Comparison of ENCODE assay signal across 1 cellular context in genomic region chr15:72242775-72243370, GRCh38.
TF ChIP-seq lines count a peak whose summit lies in the region.

No MANE protein-coding gene starts in this region.

TF ChIP-seq in K562, 482 proteins besides CTCF, POLR2A, EP300 and RAD21:
- no peak for TF ChIP-seq FIP1L1 (IDR thresholded peaks at IDR 0.05; ENCODE audit: low read depth, low read length, poor library complexity, severe bottlenecking)
- no peak for TF ChIP-seq ZFPM2 (CRISPR knock-in tag; IDR thresholded peaks at IDR 0.05)
- TF ChIP-seq, protein P1, sequence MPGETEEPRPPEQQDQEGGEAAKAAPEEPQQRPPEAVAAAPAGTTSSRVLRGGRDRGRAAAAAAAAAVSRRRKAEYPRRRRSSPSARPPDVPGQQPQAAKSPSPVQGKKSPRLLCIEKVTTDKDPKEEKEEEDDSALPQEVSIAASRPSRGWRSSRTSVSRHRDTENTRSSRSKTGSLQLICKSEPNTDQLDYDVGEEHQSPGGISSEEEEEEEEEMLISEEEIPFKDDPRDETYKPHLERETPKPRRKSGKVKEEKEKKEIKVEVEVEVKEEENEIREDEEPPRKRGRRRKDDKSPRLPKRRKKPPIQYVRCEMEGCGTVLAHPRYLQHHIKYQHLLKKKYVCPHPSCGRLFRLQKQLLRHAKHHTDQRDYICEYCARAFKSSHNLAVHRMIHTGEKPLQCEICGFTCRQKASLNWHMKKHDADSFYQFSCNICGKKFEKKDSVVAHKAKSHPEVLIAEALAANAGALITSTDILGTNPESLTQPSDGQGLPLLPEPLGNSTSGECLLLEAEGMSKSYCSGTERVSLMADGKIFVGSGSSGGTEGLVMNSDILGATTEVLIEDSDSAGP (CRISPR knock-in tag; IDR thresholded peaks at IDR 0.05): no peak
- no peak for TF ChIP-seq HNRNPH1 (optimal IDR thresholded peaks at IDR 0.05; ENCODE audit: low read depth, low read length)
- TF ChIP-seq, protein P2, sequence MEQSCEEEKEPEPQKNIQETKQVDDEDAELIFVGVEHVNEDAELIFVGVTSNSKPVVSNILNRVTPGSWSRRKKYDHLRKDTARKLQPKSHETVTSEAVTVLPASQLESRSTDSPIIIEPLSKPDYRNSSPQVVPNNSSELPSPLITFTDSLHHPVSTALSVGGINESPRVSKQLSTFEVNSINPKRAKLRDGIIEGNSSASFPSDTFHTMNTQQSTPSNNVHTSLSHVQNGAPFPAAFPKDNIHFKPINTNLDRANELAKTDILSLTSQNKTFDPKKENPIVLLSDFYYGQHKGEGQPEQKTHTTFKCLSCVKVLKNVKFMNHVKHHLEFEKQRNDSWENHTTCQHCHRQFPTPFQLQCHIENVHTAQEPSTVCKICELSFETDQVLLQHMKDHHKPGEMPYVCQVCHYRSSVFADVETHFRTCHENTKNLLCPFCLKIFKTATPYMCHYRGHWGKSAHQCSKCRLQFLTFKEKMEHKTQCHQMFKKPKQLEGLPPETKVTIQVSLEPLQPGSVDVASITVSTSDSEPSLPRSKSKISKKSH (CRISPR knock-in tag; IDR thresholded peaks at IDR 0.05): no peak
- TF ChIP-seq TFE3 (CRISPR knock-in tag; IDR thresholded peaks at IDR 0.05): no peak
- TF ChIP-seq SMARCE1 (IDR thresholded peaks at IDR 0.05): no peak
- TF ChIP-seq FOXK1 (CRISPR knock-in tag; IDR thresholded peaks at IDR 0.05; ENCODE audit: borderline replicate concordance): no peak
- TF ChIP-seq ZBTB7A (IDR thresholded peaks at IDR 0.05; ENCODE audit: borderline replicate concordance, control insufficient read depth, low read depth, low read length): no peak
- TF ChIP-seq, protein P3, sequence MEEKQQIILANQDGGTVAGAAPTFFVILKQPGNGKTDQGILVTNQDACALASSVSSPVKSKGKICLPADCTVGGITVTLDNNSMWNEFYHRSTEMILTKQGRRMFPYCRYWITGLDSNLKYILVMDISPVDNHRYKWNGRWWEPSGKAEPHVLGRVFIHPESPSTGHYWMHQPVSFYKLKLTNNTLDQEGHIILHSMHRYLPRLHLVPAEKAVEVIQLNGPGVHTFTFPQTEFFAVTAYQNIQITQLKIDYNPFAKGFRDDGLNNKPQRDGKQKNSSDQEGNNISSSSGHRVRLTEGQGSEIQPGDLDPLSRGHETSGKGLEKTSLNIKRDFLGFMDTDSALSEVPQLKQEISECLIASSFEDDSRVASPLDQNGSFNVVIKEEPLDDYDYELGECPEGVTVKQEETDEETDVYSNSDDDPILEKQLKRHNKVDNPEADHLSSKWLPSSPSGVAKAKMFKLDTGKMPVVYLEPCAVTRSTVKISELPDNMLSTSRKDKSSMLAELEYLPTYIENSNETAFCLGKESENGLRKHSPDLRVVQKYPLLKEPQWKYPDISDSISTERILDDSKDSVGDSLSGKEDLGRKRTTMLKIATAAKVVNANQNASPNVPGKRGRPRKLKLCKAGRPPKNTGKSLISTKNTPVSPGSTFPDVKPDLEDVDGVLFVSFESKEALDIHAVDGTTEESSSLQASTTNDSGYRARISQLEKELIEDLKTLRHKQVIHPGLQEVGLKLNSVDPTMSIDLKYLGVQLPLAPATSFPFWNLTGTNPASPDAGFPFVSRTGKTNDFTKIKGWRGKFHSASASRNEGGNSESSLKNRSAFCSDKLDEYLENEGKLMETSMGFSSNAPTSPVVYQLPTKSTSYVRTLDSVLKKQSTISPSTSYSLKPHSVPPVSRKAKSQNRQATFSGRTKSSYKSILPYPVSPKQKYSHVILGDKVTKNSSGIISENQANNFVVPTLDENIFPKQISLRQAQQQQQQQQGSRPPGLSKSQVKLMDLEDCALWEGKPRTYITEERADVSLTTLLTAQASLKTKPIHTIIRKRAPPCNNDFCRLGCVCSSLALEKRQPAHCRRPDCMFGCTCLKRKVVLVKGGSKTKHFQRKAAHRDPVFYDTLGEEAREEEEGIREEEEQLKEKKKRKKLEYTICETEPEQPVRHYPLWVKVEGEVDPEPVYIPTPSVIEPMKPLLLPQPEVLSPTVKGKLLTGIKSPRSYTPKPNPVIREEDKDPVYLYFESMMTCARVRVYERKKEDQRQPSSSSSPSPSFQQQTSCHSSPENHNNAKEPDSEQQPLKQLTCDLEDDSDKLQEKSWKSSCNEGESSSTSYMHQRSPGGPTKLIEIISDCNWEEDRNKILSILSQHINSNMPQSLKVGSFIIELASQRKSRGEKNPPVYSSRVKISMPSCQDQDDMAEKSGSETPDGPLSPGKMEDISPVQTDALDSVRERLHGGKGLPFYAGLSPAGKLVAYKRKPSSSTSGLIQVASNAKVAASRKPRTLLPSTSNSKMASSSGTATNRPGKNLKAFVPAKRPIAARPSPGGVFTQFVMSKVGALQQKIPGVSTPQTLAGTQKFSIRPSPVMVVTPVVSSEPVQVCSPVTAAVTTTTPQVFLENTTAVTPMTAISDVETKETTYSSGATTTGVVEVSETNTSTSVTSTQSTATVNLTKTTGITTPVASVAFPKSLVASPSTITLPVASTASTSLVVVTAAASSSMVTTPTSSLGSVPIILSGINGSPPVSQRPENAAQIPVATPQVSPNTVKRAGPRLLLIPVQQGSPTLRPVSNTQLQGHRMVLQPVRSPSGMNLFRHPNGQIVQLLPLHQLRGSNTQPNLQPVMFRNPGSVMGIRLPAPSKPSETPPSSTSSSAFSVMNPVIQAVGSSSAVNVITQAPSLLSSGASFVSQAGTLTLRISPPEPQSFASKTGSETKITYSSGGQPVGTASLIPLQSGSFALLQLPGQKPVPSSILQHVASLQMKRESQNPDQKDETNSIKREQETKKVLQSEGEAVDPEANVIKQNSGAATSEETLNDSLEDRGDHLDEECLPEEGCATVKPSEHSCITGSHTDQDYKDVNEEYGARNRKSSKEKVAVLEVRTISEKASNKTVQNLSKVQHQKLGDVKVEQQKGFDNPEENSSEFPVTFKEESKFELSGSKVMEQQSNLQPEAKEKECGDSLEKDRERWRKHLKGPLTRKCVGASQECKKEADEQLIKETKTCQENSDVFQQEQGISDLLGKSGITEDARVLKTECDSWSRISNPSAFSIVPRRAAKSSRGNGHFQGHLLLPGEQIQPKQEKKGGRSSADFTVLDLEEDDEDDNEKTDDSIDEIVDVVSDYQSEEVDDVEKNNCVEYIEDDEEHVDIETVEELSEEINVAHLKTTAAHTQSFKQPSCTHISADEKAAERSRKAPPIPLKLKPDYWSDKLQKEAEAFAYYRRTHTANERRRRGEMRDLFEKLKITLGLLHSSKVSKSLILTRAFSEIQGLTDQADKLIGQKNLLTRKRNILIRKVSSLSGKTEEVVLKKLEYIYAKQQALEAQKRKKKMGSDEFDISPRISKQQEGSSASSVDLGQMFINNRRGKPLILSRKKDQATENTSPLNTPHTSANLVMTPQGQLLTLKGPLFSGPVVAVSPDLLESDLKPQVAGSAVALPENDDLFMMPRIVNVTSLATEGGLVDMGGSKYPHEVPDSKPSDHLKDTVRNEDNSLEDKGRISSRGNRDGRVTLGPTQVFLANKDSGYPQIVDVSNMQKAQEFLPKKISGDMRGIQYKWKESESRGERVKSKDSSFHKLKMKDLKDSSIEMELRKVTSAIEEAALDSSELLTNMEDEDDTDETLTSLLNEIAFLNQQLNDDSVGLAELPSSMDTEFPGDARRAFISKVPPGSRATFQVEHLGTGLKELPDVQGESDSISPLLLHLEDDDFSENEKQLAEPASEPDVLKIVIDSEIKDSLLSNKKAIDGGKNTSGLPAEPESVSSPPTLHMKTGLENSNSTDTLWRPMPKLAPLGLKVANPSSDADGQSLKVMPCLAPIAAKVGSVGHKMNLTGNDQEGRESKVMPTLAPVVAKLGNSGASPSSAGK (IDR thresholded peaks at IDR 0.05): no peak
- TF ChIP-seq ZNF316 (IDR thresholded peaks at IDR 0.05): no peak
- TF ChIP-seq LARP7 (IDR thresholded peaks at IDR 0.05): no peak
- no peak for TF ChIP-seq ZHX1 (conservative IDR thresholded peaks at IDR 0.05; ENCODE audit: low read length)
- TF ChIP-seq, protein P4, sequence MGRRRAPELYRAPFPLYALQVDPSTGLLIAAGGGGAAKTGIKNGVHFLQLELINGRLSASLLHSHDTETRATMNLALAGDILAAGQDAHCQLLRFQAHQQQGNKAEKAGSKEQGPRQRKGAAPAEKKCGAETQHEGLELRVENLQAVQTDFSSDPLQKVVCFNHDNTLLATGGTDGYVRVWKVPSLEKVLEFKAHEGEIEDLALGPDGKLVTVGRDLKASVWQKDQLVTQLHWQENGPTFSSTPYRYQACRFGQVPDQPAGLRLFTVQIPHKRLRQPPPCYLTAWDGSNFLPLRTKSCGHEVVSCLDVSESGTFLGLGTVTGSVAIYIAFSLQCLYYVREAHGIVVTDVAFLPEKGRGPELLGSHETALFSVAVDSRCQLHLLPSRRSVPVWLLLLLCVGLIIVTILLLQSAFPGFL (CRISPR knock-in tag; IDR thresholded peaks at IDR 0.05): no peak
- TF ChIP-seq, protein P5, sequence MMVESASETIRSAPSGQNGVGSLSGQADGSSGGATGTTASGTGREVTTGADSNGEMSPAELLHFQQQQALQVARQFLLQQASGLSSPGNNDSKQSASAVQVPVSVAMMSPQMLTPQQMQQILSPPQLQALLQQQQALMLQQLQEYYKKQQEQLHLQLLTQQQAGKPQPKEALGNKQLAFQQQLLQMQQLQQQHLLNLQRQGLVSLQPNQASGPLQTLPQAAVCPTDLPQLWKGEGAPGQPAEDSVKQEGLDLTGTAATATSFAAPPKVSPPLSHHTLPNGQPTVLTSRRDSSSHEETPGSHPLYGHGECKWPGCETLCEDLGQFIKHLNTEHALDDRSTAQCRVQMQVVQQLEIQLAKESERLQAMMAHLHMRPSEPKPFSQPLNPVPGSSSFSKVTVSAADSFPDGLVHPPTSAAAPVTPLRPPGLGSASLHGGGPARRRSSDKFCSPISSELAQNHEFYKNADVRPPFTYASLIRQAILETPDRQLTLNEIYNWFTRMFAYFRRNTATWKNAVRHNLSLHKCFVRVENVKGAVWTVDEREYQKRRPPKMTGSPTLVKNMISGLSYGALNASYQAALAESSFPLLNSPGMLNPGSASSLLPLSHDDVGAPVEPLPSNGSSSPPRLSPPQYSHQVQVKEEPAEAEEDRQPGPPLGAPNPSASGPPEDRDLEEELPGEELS (CRISPR knock-in tag; IDR thresholded peaks at IDR 0.05; ENCODE audit: borderline replicate concordance): no peak
- TF ChIP-seq, protein P6, sequence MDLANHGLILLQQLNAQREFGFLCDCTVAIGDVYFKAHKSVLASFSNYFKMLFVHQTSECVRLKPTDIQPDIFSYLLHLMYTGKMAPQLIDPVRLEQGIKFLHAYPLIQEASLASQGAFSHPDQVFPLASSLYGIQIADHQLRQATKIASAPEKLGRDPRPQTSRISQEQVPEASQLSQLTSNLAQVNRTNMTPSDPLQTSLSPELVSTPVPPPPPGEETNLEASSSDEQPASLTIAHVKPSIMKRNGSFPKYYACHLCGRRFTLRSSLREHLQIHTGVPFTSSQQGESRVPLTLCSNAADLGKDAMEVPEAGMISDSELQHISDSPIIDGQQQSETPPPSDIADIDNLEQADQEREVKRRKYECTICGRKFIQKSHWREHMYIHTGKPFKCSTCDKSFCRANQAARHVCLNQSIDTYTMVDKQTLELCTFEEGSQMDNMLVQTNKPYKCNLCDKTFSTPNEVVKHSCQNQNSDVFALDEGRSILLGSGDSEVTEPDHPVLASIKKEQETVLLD (IDR thresholded peaks at IDR 0.05): no peak
- TF ChIP-seq SAFB2 (IDR thresholded peaks at IDR 0.05; ENCODE audit: borderline replicate concordance, low read depth, low read length, severe bottlenecking): no peak
- no peak for TF ChIP-seq ZBTB9 (CRISPR knock-in tag; IDR thresholded peaks at IDR 0.05)
- no peak for TF ChIP-seq ASH1L (IDR thresholded peaks at IDR 0.05; ENCODE audit: borderline replicate concordance, low read depth, partially characterized antibody)
- TF ChIP-seq ZSCAN32 (CRISPR knock-in tag; IDR thresholded peaks at IDR 0.05): no peak
